1 cellular context compared by ENCODE assay signal in genomic region chr16:22123146-22123545, GRCh38.
TF ChIP-seq lines count a peak whose summit lies in the region.

No MANE protein-coding gene starts in this region.

TF ChIP-seq in HepG2, 621 proteins besides CTCF, POLR2A, EP300 and RAD21:
- no peak for TF ChIP-seq ZNF564 (CRISPR knock-in tag; IDR thresholded peaks at IDR 0.05)
- TF ChIP-seq MEIS1 (CRISPR knock-in tag; IDR thresholded peaks at IDR 0.05; ENCODE audit: borderline replicate concordance): no peak
- peak; percentile 47 for TF ChIP-seq STAG1 (CRISPR knock-in tag; IDR thresholded peaks at IDR 0.05)
TF ChIP-seq in HepG2: peak in this region for 1.
